Comparison of ENCODE assay signal across 2 cellular contexts in genomic region chr11:119134389-119134978, GRCh38.
A peak's percentile ranks its signal among the peaks of the same experiment; 100 is the strongest.
TF ChIP-seq lines count a peak whose summit lies in the region.

No MANE protein-coding gene starts in this region.

TF ChIP-seq in Ishikawa, 13 proteins besides CTCF, POLR2A, EP300 and RAD21:
- TF ChIP-seq YY1 (IDR thresholded peaks at IDR 0.05; ENCODE audit: low read depth), result no peak
- TF ChIP-seq USF1 (IDR thresholded peaks at IDR 0.05), result no peak
- TF ChIP-seq MAX (IDR thresholded peaks at IDR 0.05), result no peak
- TF ChIP-seq TAF1 (IDR thresholded peaks at IDR 0.05; ENCODE audit: low read depth), result no peak
- no peak for TF ChIP-seq NFIC (IDR thresholded peaks at IDR 0.05)
- no peak for TF ChIP-seq EGR1 (IDR thresholded peaks at IDR 0.05)
- no peak for TF ChIP-seq FOXM1 (IDR thresholded peaks at IDR 0.05; ENCODE audit: borderline replicate concordance, low read depth)
- no peak for TF ChIP-seq TEAD4 (IDR thresholded peaks at IDR 0.05)

TF ChIP-seq in K562, 482 proteins besides CTCF, POLR2A, EP300 and RAD21:
- TF ChIP-seq NCOR1 (IDR thresholded peaks at IDR 0.05), result no peak
- TF ChIP-seq ZNF785 (CRISPR knock-in tag; IDR thresholded peaks at IDR 0.05), result no peak
- no peak for TF ChIP-seq POLR2AphosphoS5 (IDR thresholded peaks at IDR 0.05; ENCODE audit: control insufficient read depth, insufficient read depth, low read depth, low read length)
- peak; percentile 9; the same call in 1 of the 2 replicates for TF ChIP-seq SPI1 (IDR thresholded peaks at IDR 0.05; ENCODE audit: borderline replicate concordance, low read depth, low read length)
- TF ChIP-seq BRCA1 (IDR thresholded peaks at IDR 0.05), result no peak
- TF ChIP-seq BRCA1 (CRISPR knock-in tag; IDR thresholded peaks at IDR 0.05), result no peak
